ENCODE assay signal across 1 cellular context in genomic region chr4:128306992-128307581, GRCh38.
A peak's percentile ranks its signal among the peaks of the same experiment; 100 is the strongest.
TF ChIP-seq lines count a peak whose summit lies in the region.

No MANE protein-coding gene starts in this region.

TF ChIP-seq in K562, 482 proteins besides CTCF, POLR2A, EP300 and RAD21 (continued from another document):
- TF ChIP-seq MEF2A (IDR thresholded peaks at IDR 0.05; ENCODE audit: control insufficient read depth, low read depth, low read length) = no peak
- peak; percentile 94 for TF ChIP-seq ZNF592 (IDR thresholded peaks at IDR 0.05)
- TF ChIP-seq HNRNPK (IDR thresholded peaks at IDR 0.05; ENCODE audit: low read depth, low read length, poor library complexity, severe bottlenecking) = no peak
- no peak for TF ChIP-seq PKNOX1 (IDR thresholded peaks at IDR 0.05)
- TF ChIP-seq TFE3 (CRISPR knock-in tag; IDR thresholded peaks at IDR 0.05) = no peak
- TF ChIP-seq NR2C1 (IDR thresholded peaks at IDR 0.05) = no peak
- TF ChIP-seq NR2C1 (tag; IDR thresholded peaks at IDR 0.05) = 0 out of 2 replicates have a peak, but pooled peaks have one; percentile 64
- peak; percentile 53 for TF ChIP-seq SMAD4 (CRISPR knock-in tag; conservative IDR thresholded peaks at IDR 0.05)
- TF ChIP-seq ZNF318 (IDR thresholded peaks at IDR 0.05; ENCODE audit: borderline replicate concordance in 1 of 2, low read depth in 1 of 2) = no peak
- TF ChIP-seq FOXA3 (CRISPR knock-in tag; conservative IDR thresholded peaks at IDR 0.05 in 1 of 2, IDR thresholded peaks at IDR 0.05 in 1 of 2) = no peak
- no peak for TF ChIP-seq CBX1 (IDR thresholded peaks at IDR 0.05; ENCODE audit: low read depth)
- TF ChIP-seq ZBTB17 (CRISPR knock-in tag; IDR thresholded peaks at IDR 0.05) = 0 out of 2 replicates have a peak, but pooled peaks have one; percentile 44
- TF ChIP-seq SOX6 (IDR thresholded peaks at IDR 0.05) = no peak
- no peak for TF ChIP-seq STAT5A (IDR thresholded peaks at IDR 0.05; ENCODE audit: borderline replicate concordance, low read length)
- no peak for TF ChIP-seq ZBTB33 (CRISPR knock-in tag; IDR thresholded peaks at IDR 0.05)
- TF ChIP-seq ATF7 (IDR thresholded peaks at IDR 0.05) = no peak
- TF ChIP-seq ZNF764 (CRISPR knock-in tag; IDR thresholded peaks at IDR 0.05; ENCODE audit: low read depth) = no peak
TF ChIP-seq in K562: peak in this region for 18.
